9 cellular contexts compared by ENCODE assay signal in genomic region chr2:197805598-197806316, GRCh38. TPM values are rescaled to one million over a fixed set of nuclear protein-coding genes. Genes with fewer than 3 reads are reported as not detected.
DNase-seq lines count a peak whose midpoint lies in the region; ATAC-seq and TF ChIP-seq lines count a peak whose summit lies in the region.
"Had no signal": no experiment of that assay in that cellular context is flagged by ENCODE, and none has a peak within 500 bp of the region (broad histone marks: within the 10 kb centered on the region; RNA-seq: fewer than 3 reads in every experiment).

No MANE protein-coding gene starts in this region.

- peaks cover 41% of the 10 kb centered on the region for H3K27me3 Mint-ChIP-seq in IgD-negative memory B cell
- peaks cover 14% of the 10 kb centered on the region for H3K27me3 Mint-ChIP-seq in dendritic cell treated with granulocyte-macrophage colony-stimulating factor and Interleukin-4, amounts not matched to agents 40 ng/mL and 50 ng/mL, for 4 days
- H3K27me3 Mint-ChIP-seq in naive thymus-derived CD8-positive, alpha-beta T cell = peaks cover 0 to 23% (median 0%) of the 10 kb centered on the region in 5 donors

- POLR2A ChIA-PET in AG04449 (lab: Yijun Ruan, JAX) = no interaction called here
- POLR2A ChIA-PET in naive thymus-derived CD8-positive, alpha-beta T cell (lab: Charles Lee) = no interaction called here

- peak overlapping the region; percentile 67 for H3K4me3 ChIP-seq in AG04449 (ENCODE audit: low read depth, low read length)

- H3K4me1 Mint-ChIP-seq in IgD-negative memory B cell = peaks cover 6 to 16% (median 14%) of the 10 kb centered on the region in 3 donors
- H3K4me1 Mint-ChIP-seq in dendritic cell treated with granulocyte-macrophage colony-stimulating factor and Interleukin-4, amounts not matched to agents 40 ng/mL and 50 ng/mL, for 4 days (ENCODE audit: low read depth) = peaks cover 24% of the 10 kb centered on the region
- peaks cover 30 to 68% (median 61%) of the 10 kb centered on the region in 4 donors for H3K4me1 Mint-ChIP-seq in naive thymus-derived CD8-positive, alpha-beta T cell

- DNase-seq in AG04449 (ENCODE audit: low read depth, low spot score) (no peak), NAMALWA (ENCODE audit: low spot score) (no peak), activated gamma-delta T cell (lab: John Stamatoyannopoulos, UW) (no peak)
- no peak for DNase-seq in naive thymus-derived CD8-positive, alpha-beta T cell
- DNase-seq: NCI-H2107 had no signal

- CTCF ChIA-PET in AG04449 (lab: Yijun Ruan, JAX) = interaction anchor here (1.0 to 4.5 kb wide), 4 partner anchors 250 to 491 kb away, joined by 3 to 38 read pairs (median 4); no protein-coding TSS in a partner anchor

- TF ChIP-seq CTCF in AG04449 (IDR thresholded peaks at IDR 0.05; ENCODE audit: insufficient read depth, low read length, missing control alignments) = no peak

- no peak overlapping the region for H3K27ac Mint-ChIP-seq in IgD-negative memory B cell
- peak overlapping the region; percentile 91 for H3K27ac Mint-ChIP-seq in dendritic cell treated with granulocyte-macrophage colony-stimulating factor and Interleukin-4, amounts not matched to agents 40 ng/mL and 50 ng/mL, for 4 days
- peak overlapping the region; percentile 13 to 96 (median 86) for H3K27ac Mint-ChIP-seq in naive thymus-derived CD8-positive, alpha-beta T cell

- no peak for ATAC-seq in naive thymus-derived CD8-positive, alpha-beta T cell
- ATAC-seq in GM19395 (IDR thresholded peaks at IDR 0.05; ENCODE audit: unreplicated experiment) (no peak), GM21381 (IDR thresholded peaks at IDR 0.05; ENCODE audit: unreplicated experiment) (no peak)

- H3K36me3 Mint-ChIP-seq in IgD-negative memory B cell = no peaks in the 10 kb centered on the region
- H3K36me3 Mint-ChIP-seq in dendritic cell treated with granulocyte-macrophage colony-stimulating factor and Interleukin-4, amounts not matched to agents 40 ng/mL and 50 ng/mL, for 4 days (ENCODE audit: low read depth) = peaks cover 13% of the 10 kb centered on the region
- H3K36me3 Mint-ChIP-seq in naive thymus-derived CD8-positive, alpha-beta T cell = no peaks in the 10 kb centered on the region

- no peaks in the 10 kb centered on the region for H3K9me3 Mint-ChIP-seq in IgD-negative memory B cell
- no peaks in the 10 kb centered on the region for H3K9me3 Mint-ChIP-seq in dendritic cell treated with granulocyte-macrophage colony-stimulating factor and Interleukin-4, amounts not matched to agents 40 ng/mL and 50 ng/mL, for 4 days
- no peaks in the 10 kb centered on the region for H3K9me3 Mint-ChIP-seq in naive thymus-derived CD8-positive, alpha-beta T cell

- intact Hi-C loops in dendritic cell treated with granulocyte-macrophage colony-stimulating factor and Interleukin-4, amounts not matched to agents 40 ng/mL and 50 ng/mL, for 4 days (cut with micrococcal nuclease) = loop anchor here (2.0 kb wide), 1 partner anchor 83 kb away; no protein-coding TSS in a partner anchor

- peak overlapping the region; percentile 57 to 86 (median 66) for H3K4me3 Mint-ChIP-seq in IgD-negative memory B cell
- H3K4me3 Mint-ChIP-seq in dendritic cell treated with granulocyte-macrophage colony-stimulating factor and Interleukin-4, amounts not matched to agents 40 ng/mL and 50 ng/mL, for 4 days = peak overlapping the region; percentile 100
- peak overlapping the region; percentile 74 to 97 (median 86) for H3K4me3 Mint-ChIP-seq in naive thymus-derived CD8-positive, alpha-beta T cell

RNA-seq across cellular contexts. Expression of gene PLCL1, which starts 1.4 kb away (rescaled TPM):
- polyA plus RNA-seq in IgD-negative memory B cell = 0.23 TPM
- total RNA-seq in naive thymus-derived CD8-positive, alpha-beta T cell = 1 to 10 TPM; 7.1 to 8.8 TPM
- polyA plus RNA-seq in naive thymus-derived CD8-positive, alpha-beta T cell = 1 to 10 TPM; 3.0 to 4.8 (median 4.1) TPM

RNA-seq across cellular contexts. Expression of gene BOLL, which starts 20.6 kb away (rescaled TPM):
- polyA plus RNA-seq in IgD-negative memory B cell = not detected
- not detected for total RNA-seq in naive thymus-derived CD8-positive, alpha-beta T cell
- not detected for polyA plus RNA-seq in naive thymus-derived CD8-positive, alpha-beta T cell

Comparison
In these comparisons a context has a peak if more than half of its experiments do, and no peak if none do; other contexts are left out.
1. H3K27ac Mint-ChIP-seq: peak in dendritic cell treated with granulocyte-macrophage colony-stimulating factor and Interleukin-4, amounts not matched to agents 40 ng/mL and 50 ng/mL, for 4 days (single experiment) and naive thymus-derived CD8-positive, alpha-beta T cell (10 of 10); none in IgD-negative memory B cell (0 of 3).
2. Peak in every context shown above with its lines, with median percentiles within 50 percentile points of each other: H3K4me3 Mint-ChIP-seq.